In the genomic region with DNA sequence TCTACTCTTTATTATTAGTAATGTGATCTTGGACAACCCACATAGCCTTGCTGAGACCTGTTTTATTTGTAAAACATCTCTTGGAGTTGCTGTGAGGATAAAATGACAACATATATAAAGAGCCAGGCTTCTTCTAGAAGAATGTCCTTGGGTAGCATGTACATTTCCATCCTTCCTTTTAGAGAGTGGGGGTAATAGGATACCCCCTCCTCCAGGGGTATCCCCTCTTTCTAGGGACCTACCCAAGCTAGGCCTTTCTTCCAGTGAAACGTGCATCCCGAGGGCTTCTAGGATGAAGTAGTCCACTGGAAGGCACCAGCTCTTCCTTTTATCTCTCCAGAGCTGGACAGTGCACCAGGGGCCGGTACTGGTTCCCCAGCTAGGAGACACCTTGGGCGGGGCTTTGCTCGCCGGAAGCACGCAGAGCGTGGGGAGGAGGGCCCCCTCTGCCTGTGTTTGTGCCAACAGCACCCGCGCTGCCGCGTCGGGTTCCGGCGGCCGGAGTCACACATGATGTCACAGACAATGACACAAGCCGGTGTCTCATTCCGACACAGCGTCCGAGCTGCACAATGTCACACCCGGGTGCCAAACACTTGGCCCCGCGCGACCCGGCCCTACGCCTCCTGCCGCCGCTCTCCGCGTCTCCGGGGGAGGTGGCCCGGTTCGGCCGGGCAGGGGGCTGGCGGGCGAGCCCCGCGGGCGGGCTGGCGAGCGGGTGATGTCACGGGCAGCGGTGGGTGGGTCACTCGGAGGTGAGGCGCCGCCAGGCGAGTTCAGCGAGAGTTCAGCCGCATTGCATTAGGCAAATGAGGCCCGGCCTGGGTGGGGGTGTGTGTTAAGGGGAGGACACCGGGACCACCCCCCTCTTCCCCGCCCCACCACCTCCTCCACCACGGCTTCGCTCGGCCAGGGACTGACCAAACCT, we compare ENCODE assay signal across 8 cellular contexts. TPM values are rescaled to one million over a fixed set of nuclear protein-coding genes. Genes with fewer than 3 reads are reported as not detected.
DNase-seq lines count a peak whose midpoint lies in the region; ATAC-seq and TF ChIP-seq lines count a peak whose summit lies in the region.

No MANE protein-coding gene starts in this region.

- H2AFZ ChIP-seq in DND-41 (ENCODE audit: low read depth, low read length) (no peak overlapping the region), mammary epithelial cell (ENCODE audit: low read depth, low read length) (no peak overlapping the region)

- DNase-seq in DND-41 (peak; percentile 57), MV-4-11 (lab: John Stamatoyannopoulos, UW) (peak; percentile 85), WERI-Rb-1 (peak; percentile 96), mammary epithelial cell (peak; percentile 52), iris pigment epithelial cell (ENCODE audit: low read depth) (peak; percentile 79)
- peak; percentile 58 to 75 (median 74) for DNase-seq in stimulated activated CD4-positive, alpha-beta T cell treated with anti-CD3 and anti-CD28 coated beads, Interleukin-12 subunit alpha, Interleukin-12 subunit beta, amount 100 ng/mL, for 48 hours (ENCODE audit: low read depth in 2 of 3, low spot score in 1 of 3)

- intact Hi-C loops in mammary epithelial cell (cut with micrococcal nuclease): no loop called here

- no peaks in the 10 kb centered on the region for H3K79me2 ChIP-seq in DND-41 (ENCODE audit: insufficient read depth, low read length)
- peaks cover 59% of the 10 kb centered on the region for H3K79me2 ChIP-seq in mammary epithelial cell (ENCODE audit: insufficient read depth, low read length)

- H3K9me3 ChIP-seq in DND-41 (ENCODE audit: insufficient read depth, low read length, severe bottlenecking) (no peaks in the 10 kb centered on the region), WERI-Rb-1 (ENCODE audit: severe bottlenecking) (no peaks in the 10 kb centered on the region), mammary epithelial cell (replicated peaks; ENCODE audit: insufficient read depth, low read length) (no peaks in the 10 kb centered on the region)

- TF ChIP-seq CTCF in DND-41 (IDR thresholded peaks at IDR 0.05; ENCODE audit: borderline replicate concordance, extremely low read depth, low read length, poor library complexity, severe bottlenecking): no peak
- TF ChIP-seq CTCF in WERI-Rb-1 (IDR thresholded peaks at IDR 0.05; ENCODE audit: low read depth, low read length): peak; percentile 46; the same call in 1 of the 2 replicates
- no peak for TF ChIP-seq CTCF in mammary epithelial cell (conservative IDR thresholded peaks at IDR 0.05 in 1 of 2, IDR thresholded peaks at IDR 0.05 in 1 of 2; ENCODE audit: extremely low read depth in 1 of 2, insufficient read depth in 1 of 2, low read depth in 1 of 2, low read length in 2 of 2)

- 20% methylated on average over 7 of the region's 55 CpGs for WGBS in mammary epithelial cell (ENCODE audit: low coverage, missing lambda C conversion rate)

- dilution Hi-C loops in mammary epithelial cell (cut with HindIII; ENCODE audit: low sequenced_read_pairs): no loop called here

- ATAC-seq in DND-41 (ENCODE audit: insufficient read depth, low read depth): peak; percentile 62; the same call in 2 of the 3 replicates
- ATAC-seq in GM21825 (IDR thresholded peaks at IDR 0.05; ENCODE audit: unreplicated experiment): peak; percentile 58
- ATAC-seq in GM18870 (IDR thresholded peaks at IDR 0.05; ENCODE audit: unreplicated experiment): no peak

- H4K20me1 ChIP-seq in DND-41 (ENCODE audit: insufficient read depth, low read length): peaks cover 11% of the 10 kb centered on the region
- no peaks in the 10 kb centered on the region for H4K20me1 ChIP-seq in mammary epithelial cell (ENCODE audit: insufficient read depth, low read length)

- in situ Hi-C loops in mammary epithelial cell (cut with MboI; ENCODE audit: low sequenced_read_pairs in 2 of 2): no loop called here

- H3K9ac ChIP-seq in DND-41 (ENCODE audit: low read depth, low read length): peak overlapping the region; percentile 22; the same call in 1 of the 2 replicates
- no peak overlapping the region for H3K9ac ChIP-seq in mammary epithelial cell (ENCODE audit: insufficient read depth, low read length)

- no peaks in the 10 kb centered on the region for H3K36me3 ChIP-seq in DND-41 (ENCODE audit: insufficient read depth, low read length)
- peaks cover 4% of the 10 kb centered on the region for H3K36me3 ChIP-seq in WERI-Rb-1
- peaks cover 3% of the 10 kb centered on the region for H3K36me3 ChIP-seq in mammary epithelial cell (ENCODE audit: insufficient read depth, low read length)

- no TSS peak for BruUV-seq in mammary epithelial cell (replicated peaks; lab: Mats Ljungman, UMichigan)

- CTCF ChIA-PET in mammary epithelial cell (lab: Charles Lee; ENCODE audit: low non-redundant PET): no interaction called here

- H3K4me1 ChIP-seq in DND-41 (ENCODE audit: insufficient read depth, low read length) (peaks cover 10% of the 10 kb centered on the region), mammary epithelial cell (ENCODE audit: insufficient read depth, low read length) (peaks cover 52% of the 10 kb centered on the region)

- H3K4me2 ChIP-seq in DND-41 (ENCODE audit: insufficient read depth, low read length): peak overlapping the region; percentile 37
- peak overlapping the region; percentile 35 for H3K4me2 ChIP-seq in mammary epithelial cell (ENCODE audit: insufficient read depth, low read depth, low read length)

- H3K4me3 ChIP-seq in DND-41 (ENCODE audit: low read depth in 1 of 2, low read length in 2 of 2) (peak overlapping the region in 1 of 2 experiments; percentile 37; a peak in 1 of 4 replicates), WERI-Rb-1 (ENCODE audit: low read depth, low read length) (peak overlapping the region; percentile 60), mammary epithelial cell (replicated peaks in 1 of 3; ENCODE audit: insufficient read depth in 1 of 3, low read depth in 2 of 3, low read length in 3 of 3) (peak overlapping the region in 1 of 3 experiments; percentile 18)

- H3K27ac ChIP-seq in DND-41 (ENCODE audit: low read length) (no peak overlapping the region), WERI-Rb-1 (peak overlapping the region; percentile 82), mammary epithelial cell (ENCODE audit: insufficient read depth, low read depth, low read length) (no peak overlapping the region)

- H3K27me3 ChIP-seq in DND-41 (ENCODE audit: insufficient read depth, low read length, poor library complexity) (no peaks in the 10 kb centered on the region), WERI-Rb-1 (ENCODE audit: insufficient read depth, low read depth, severe bottlenecking) (no peaks in the 10 kb centered on the region), mammary epithelial cell (ENCODE audit: insufficient read depth, low read length) (no peaks in the 10 kb centered on the region)

RNA-seq across cellular contexts. Expression of gene GJD3, which starts 23.4 kb away (rescaled TPM):
- under 1 TPM in 1 of 2 donors, not detected in 1; 0.67 TPM for total RNA-seq in mammary epithelial cell
- polyA plus RNA-seq in mammary epithelial cell: not detected
- polyA minus RNA-seq in mammary epithelial cell: 0.57 TPM

RNA-seq across cellular contexts. Expression of gene RARA, which starts 32.2 kb away (rescaled TPM):
- total RNA-seq in mammary epithelial cell: 10 to 100 TPM; 12.7 to 26.6 TPM
- polyA plus RNA-seq in mammary epithelial cell: 6.9 TPM
- 18.5 TPM for polyA minus RNA-seq in mammary epithelial cell

RNA-seq across cellular contexts. Expression of gene CDC6, which starts 53.5 kb away (rescaled TPM):
- total RNA-seq in mammary epithelial cell: 10 to 100 TPM in 1 of 2 donors, 1 to 10 TPM in 1; 5.2 to 61.8 TPM
- polyA plus RNA-seq in mammary epithelial cell: 53.9 TPM
- 22.7 TPM for polyA minus RNA-seq in mammary epithelial cell
